20 cellular contexts compared by ENCODE assay signal in genomic region chr1:206761369-206761768, GRCh38. TPM values are rescaled to one million over a fixed set of nuclear protein-coding genes. Genes with fewer than 3 reads are reported as not detected.
A peak's percentile ranks its signal among the peaks of the same experiment; 100 is the strongest.
DNase-seq lines count a peak whose midpoint lies in the region; FAIRE-seq and TF ChIP-seq lines count a peak whose summit lies in the region.
"Had no signal": no experiment of that assay in that cellular context is flagged by ENCODE, and none has a peak within 500 bp of the region (broad histone marks: within the 10 kb centered on the region; RNA-seq: fewer than 3 reads in every experiment).

No MANE protein-coding gene starts in this region.

- no peak overlapping the region for H3K9ac ChIP-seq in smooth muscle cell (ENCODE audit: low read depth)

- H3K4me3 ChIP-seq in breast epithelium (no peak overlapping the region), PC-9 (no peak overlapping the region), fibroblast of mammary gland (ENCODE audit: control insufficient read depth, low read depth, low read length) (no peak overlapping the region), smooth muscle cell (no peak overlapping the region)
- H3K4me3 ChIP-seq: dorsolateral prefrontal cortex, skin epidermis, uterus had no signal

- peak; percentile 20 to 62 for DNase-seq in T47D (ENCODE audit: low read depth in 1 of 2, low spot score in 1 of 2)
- no peak for DNase-seq in breast epithelium (ENCODE audit: low spot score in 2 of 2)
- no peak for DNase-seq in PC-9
- DNase-seq in fibroblast of mammary gland (ENCODE audit: low read depth), result peak; percentile 24
- no peak for DNase-seq in smooth muscle cell (lab: John Stamatoyannopoulos, UW; ENCODE audit: unreplicated experiment)
- DNase-seq in T-helper 2 cell, result no peak
- DNase-seq in NCI-H1417 (lab: John Stamatoyannopoulos, UW), result no peak
- DNase-seq in frontal cortex (ENCODE audit: low spot score in 2 of 2), result no peak
- DNase-seq: activated CD4-positive, alpha-beta T cell treated with anti-CD3 and anti-CD28 coated beads for 4 hours; activated T-cell treated with anti-CD3 and anti-CD28 coated beads, Interleukin-2, amount 50 U/mL, for 72 hours; DMS153; dorsolateral prefrontal cortex; NCI-H1694; occipital lobe; RPMI8226; stimulated activated naive CD4-positive, alpha-beta T cell treated with Interleukin-2 at 50 U/mL for 16 hours; uterus had no signal

- H3K9me3 ChIP-seq in breast epithelium (no peaks in the 10 kb centered on the region), PC-9 (ENCODE audit: insufficient read depth, low read depth) (no peaks in the 10 kb centered on the region), smooth muscle cell (replicated peaks; ENCODE audit: low read depth) (no peaks in the 10 kb centered on the region)
- H3K9me3 ChIP-seq: uterus had no signal

- no peaks in the 10 kb centered on the region for H3K36me3 ChIP-seq in breast epithelium
- H3K36me3 ChIP-seq in PC-9 (ENCODE audit: low read depth), result no peaks in the 10 kb centered on the region
- no peaks in the 10 kb centered on the region for H3K36me3 ChIP-seq in smooth muscle cell (ENCODE audit: low read depth)
- H3K36me3 ChIP-seq: uterus had no signal

- H3K79me2 ChIP-seq in PC-9 (ENCODE audit: low read depth) (no peaks in the 10 kb centered on the region), smooth muscle cell (ENCODE audit: low read depth) (no peaks in the 10 kb centered on the region)

- TF ChIP-seq CTCF in breast epithelium (IDR thresholded peaks at IDR 0.05), result no peak
- 0 out of 2 replicates have a peak, but pooled peaks have one; percentile 20 for TF ChIP-seq CTCF in PC-9 (conservative IDR thresholded peaks at IDR 0.05)
- peak; percentile 41 for TF ChIP-seq CTCF in fibroblast of mammary gland (conservative IDR thresholded peaks at IDR 0.05; ENCODE audit: control insufficient read depth, insufficient read depth, low read depth, low read length)
- TF ChIP-seq CTCF in smooth muscle cell (IDR thresholded peaks at IDR 0.05; ENCODE audit: borderline replicate concordance, insufficient read depth, poor library complexity, severe bottlenecking), result peak; percentile 41

- intact Hi-C loops in breast epithelium (cut with DNase I; ENCODE audit: low total_unique reads) (no loop called here), PC-9 (cut with micrococcal nuclease; ENCODE audit: unreplicated experiment) (no loop called here)

- FAIRE-seq in frontal cortex (lab: Jason Lieb, UNC), result no peak

- H3K4me2 ChIP-seq in PC-9 (no peak overlapping the region), smooth muscle cell (no peak overlapping the region)

- POLR2A ChIA-PET in PC-9 (lab: Charles Lee; ENCODE audit: unreplicated experiment), result no interaction called here

- CTCF ChIA-PET in PC-9 (lab: Charles Lee), result no interaction called here

- H2AFZ ChIP-seq in PC-9 (no peak overlapping the region), smooth muscle cell (ENCODE audit: low read depth) (no peak overlapping the region)

- in situ Hi-C loops in T47D (cut with HindIII; ENCODE audit: low pct_unique_long_range_greater_than_20kb, low sequenced_read_pairs), result no loop called here

- H3F3A ChIP-seq in PC-9 (ENCODE audit: insufficient read depth, low read depth) (no peaks in the 10 kb centered on the region), smooth muscle cell (ENCODE audit: low read depth) (peaks cover 5% of the 10 kb centered on the region)

- no peaks in the 10 kb centered on the region for H4K20me1 ChIP-seq in PC-9 (ENCODE audit: insufficient read depth)
- no peaks in the 10 kb centered on the region for H4K20me1 ChIP-seq in smooth muscle cell (ENCODE audit: low read depth)

- H3K27me3 ChIP-seq in breast epithelium (no peaks in the 10 kb centered on the region), PC-9 (ENCODE audit: insufficient read depth, low read depth) (peaks cover 5% of the 10 kb centered on the region; the same call in 1 of the 2 replicates), smooth muscle cell (ENCODE audit: low read depth) (no peaks in the 10 kb centered on the region)
- H3K27me3 ChIP-seq: uterus had no signal

- H3K4me1 ChIP-seq in breast epithelium, result no peaks in the 10 kb centered on the region
- no peaks in the 10 kb centered on the region for H3K4me1 ChIP-seq in PC-9 (replicated peaks; ENCODE audit: insufficient read depth)
- H3K4me1 ChIP-seq in smooth muscle cell (ENCODE audit: low read depth), result peaks cover 7% of the 10 kb centered on the region
- H3K4me1 ChIP-seq: uterus had no signal

- BruUV-seq in PC-9 (replicated peaks; lab: Mats Ljungman, UMichigan), result no TSS peak

- H3K9me2 ChIP-seq in PC-9 (ENCODE audit: insufficient read depth), result no peaks in the 10 kb centered on the region

- WGBS in smooth muscle cell (ENCODE audit: low lambda C conversion rate), result 58% methylated on average over 3 of the region's 3 CpGs

- TF ChIP-seq POLR2A in breast epithelium (IDR thresholded peaks at IDR 0.05), result no peak

- H3K27ac ChIP-seq in breast epithelium, result no peak overlapping the region
- H3K27ac ChIP-seq in PC-9, result no peak overlapping the region
- H3K27ac ChIP-seq in smooth muscle cell (ENCODE audit: low read depth), result no peak overlapping the region
- H3K27ac ChIP-seq: dorsolateral prefrontal cortex, HL-60, skin epidermis, uterus had no signal

RNA-seq across cellular contexts. Expression of gene IL19, which starts 9.2 kb away (rescaled TPM):
- total RNA-seq in breast epithelium (not detected), PC-9 (2021) (not detected in 2 replicates), smooth muscle cell (not detected in 2 replicates), frontal cortex (not detected)
- polyA plus RNA-seq in smooth muscle cell, result 0.35 and 0.52 TPM in 2 replicates
- total RNA-seq: activated T-cell treated with anti-CD3 and anti-CD28 coated beads, Interleukin-2, amount 50 U/mL, for 72 hours; dorsolateral prefrontal cortex; LHCN-M2; occipital lobe had no signal

RNA-seq across cellular contexts. Expression of gene IL10, which starts 10.9 kb away (rescaled TPM):
- total RNA-seq in breast epithelium (1 to 10 TPM in 2 of 3 donors, under 1 TPM in 1; 0.98 to 5.3 (median 4.3) TPM), PC-9 (2021) (not detected in 2 replicates), smooth muscle cell (0.36 and 2.2 TPM in 2 replicates), frontal cortex (0.41 TPM)
- 1.2 and 2.8 TPM in 2 replicates for polyA plus RNA-seq in smooth muscle cell
- total RNA-seq: LHCN-M2, occipital lobe had no signal

Comparison
In these comparisons a context has a peak if more than half of its experiments do, and no peak if none do; other contexts are left out.
1. DNase-seq: peak in T47D (2 of 2) and fibroblast of mammary gland (single experiment); none in breast epithelium (0 of 2), PC-9 (0 of 2), smooth muscle cell (single experiment), T-helper 2 cell (0 of 5), NCI-H1417 (0 of 3) and frontal cortex (0 of 2).
2. CTCF ChIP-seq: peak in PC-9 (single experiment), fibroblast of mammary gland (single experiment) and smooth muscle cell (single experiment); none in breast epithelium (0 of 3).